In the genomic region with DNA sequence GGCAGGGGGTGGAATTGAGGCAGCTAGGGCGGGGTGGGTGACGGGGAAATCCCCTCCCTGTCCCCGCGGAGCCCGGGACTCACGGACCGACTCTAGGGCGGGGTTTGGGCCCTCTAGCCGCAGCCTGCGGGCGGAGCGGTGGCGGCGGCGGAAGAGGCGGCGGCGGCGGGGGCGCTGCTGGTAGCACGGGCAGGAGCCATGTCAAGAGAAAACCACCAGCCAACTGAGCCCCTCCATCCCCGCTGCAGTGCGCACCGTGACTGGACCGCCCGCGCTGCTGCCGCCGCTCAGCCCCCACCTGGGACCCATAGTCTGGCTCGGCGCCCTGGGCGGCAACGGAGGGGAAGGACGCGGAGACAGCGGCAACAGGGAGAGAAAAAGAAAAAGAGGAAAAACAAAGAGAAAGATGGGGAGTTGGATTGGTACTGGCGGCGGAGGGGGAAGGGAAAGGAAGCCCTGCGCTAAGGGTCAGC, we compare ENCODE assay signal across 1 cellular context.
TF ChIP-seq lines count a peak whose summit lies in the region.

No MANE protein-coding gene starts in this region.

TF ChIP-seq in HepG2, 621 proteins besides CTCF, POLR2A, EP300 and RAD21 (continued from another document and continues in another):
- TF ChIP-seq, protein P1, sequence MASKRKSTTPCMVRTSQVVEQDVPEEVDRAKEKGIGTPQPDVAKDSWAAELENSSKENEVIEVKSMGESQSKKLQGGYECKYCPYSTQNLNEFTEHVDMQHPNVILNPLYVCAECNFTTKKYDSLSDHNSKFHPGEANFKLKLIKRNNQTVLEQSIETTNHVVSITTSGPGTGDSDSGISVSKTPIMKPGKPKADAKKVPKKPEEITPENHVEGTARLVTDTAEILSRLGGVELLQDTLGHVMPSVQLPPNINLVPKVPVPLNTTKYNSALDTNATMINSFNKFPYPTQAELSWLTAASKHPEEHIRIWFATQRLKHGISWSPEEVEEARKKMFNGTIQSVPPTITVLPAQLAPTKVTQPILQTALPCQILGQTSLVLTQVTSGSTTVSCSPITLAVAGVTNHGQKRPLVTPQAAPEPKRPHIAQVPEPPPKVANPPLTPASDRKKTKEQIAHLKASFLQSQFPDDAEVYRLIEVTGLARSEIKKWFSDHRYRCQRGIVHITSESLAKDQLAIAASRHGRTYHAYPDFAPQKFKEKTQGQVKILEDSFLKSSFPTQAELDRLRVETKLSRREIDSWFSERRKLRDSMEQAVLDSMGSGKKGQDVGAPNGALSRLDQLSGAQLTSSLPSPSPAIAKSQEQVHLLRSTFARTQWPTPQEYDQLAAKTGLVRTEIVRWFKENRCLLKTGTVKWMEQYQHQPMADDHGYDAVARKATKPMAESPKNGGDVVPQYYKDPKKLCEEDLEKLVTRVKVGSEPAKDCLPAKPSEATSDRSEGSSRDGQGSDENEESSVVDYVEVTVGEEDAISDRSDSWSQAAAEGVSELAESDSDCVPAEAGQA (IDR thresholded peaks at IDR 0.05; ENCODE audit: low read depth), result no peak
- TF ChIP-seq, protein P1 (CRISPR knock-in tag; IDR thresholded peaks at IDR 0.05; ENCODE audit: borderline replicate concordance), result no peak
- TF ChIP-seq ZNF180 (CRISPR knock-in tag; IDR thresholded peaks at IDR 0.05; ENCODE audit: borderline replicate concordance, low read depth), result no peak
- no peak for TF ChIP-seq KLF11 (CRISPR knock-in tag; IDR thresholded peaks at IDR 0.05)
- no peak; the same call in 1 of the 2 replicates for TF ChIP-seq ZSCAN29 (CRISPR knock-in tag; conservative IDR thresholded peaks at IDR 0.05)
- no peak for TF ChIP-seq SIN3B (IDR thresholded peaks at IDR 0.05; ENCODE audit: low read length)
- no peak for TF ChIP-seq IRX3 (CRISPR knock-in tag; IDR thresholded peaks at IDR 0.05; ENCODE audit: borderline replicate concordance, low read depth)
- TF ChIP-seq KDM1A (CRISPR knock-in tag; IDR thresholded peaks at IDR 0.05), result no peak
- TF ChIP-seq, protein P2, sequence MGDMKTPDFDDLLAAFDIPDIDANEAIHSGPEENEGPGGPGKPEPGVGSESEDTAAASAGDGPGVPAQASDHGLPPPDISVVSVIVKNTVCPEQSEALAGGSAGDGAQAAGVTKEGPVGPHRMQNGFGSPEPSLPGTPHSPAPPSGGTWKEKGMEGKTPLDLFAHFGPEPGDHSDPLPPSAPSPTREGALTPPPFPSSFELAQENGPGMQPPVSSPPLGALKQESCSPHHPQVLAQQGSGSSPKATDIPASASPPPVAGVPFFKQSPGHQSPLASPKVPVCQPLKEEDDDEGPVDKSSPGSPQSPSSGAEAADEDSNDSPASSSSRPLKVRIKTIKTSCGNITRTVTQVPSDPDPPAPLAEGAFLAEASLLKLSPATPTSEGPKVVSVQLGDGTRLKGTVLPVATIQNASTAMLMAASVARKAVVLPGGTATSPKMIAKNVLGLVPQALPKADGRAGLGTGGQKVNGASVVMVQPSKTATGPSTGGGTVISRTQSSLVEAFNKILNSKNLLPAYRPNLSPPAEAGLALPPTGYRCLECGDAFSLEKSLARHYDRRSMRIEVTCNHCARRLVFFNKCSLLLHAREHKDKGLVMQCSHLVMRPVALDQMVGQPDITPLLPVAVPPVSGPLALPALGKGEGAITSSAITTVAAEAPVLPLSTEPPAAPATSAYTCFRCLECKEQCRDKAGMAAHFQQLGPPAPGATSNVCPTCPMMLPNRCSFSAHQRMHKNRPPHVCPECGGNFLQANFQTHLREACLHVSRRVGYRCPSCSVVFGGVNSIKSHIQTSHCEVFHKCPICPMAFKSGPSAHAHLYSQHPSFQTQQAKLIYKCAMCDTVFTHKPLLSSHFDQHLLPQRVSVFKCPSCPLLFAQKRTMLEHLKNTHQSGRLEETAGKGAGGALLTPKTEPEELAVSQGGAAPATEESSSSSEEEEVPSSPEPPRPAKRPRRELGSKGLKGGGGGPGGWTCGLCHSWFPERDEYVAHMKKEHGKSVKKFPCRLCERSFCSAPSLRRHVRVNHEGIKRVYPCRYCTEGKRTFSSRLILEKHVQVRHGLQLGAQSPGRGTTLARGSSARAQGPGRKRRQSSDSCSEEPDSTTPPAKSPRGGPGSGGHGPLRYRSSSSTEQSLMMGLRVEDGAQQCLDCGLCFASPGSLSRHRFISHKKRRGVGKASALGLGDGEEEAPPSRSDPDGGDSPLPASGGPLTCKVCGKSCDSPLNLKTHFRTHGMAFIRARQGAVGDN (CRISPR knock-in tag; IDR thresholded peaks at IDR 0.05), result peak; percentile 55
- TF ChIP-seq SP2 (CRISPR knock-in tag; IDR thresholded peaks at IDR 0.05), result no peak
- 0 out of 2 replicates have a peak, but pooled peaks have one; percentile 28 for TF ChIP-seq ZNF234 (CRISPR knock-in tag; conservative IDR thresholded peaks at IDR 0.05)
- TF ChIP-seq ZNF335 (CRISPR knock-in tag; IDR thresholded peaks at IDR 0.05), result no peak; the same call in 1 of the 2 replicates
- 0 out of 2 replicates have a peak, but pooled peaks have one; percentile 41 for TF ChIP-seq PAX8 (CRISPR knock-in tag; IDR thresholded peaks at IDR 0.05; ENCODE audit: borderline replicate concordance)
- TF ChIP-seq, protein P3, sequence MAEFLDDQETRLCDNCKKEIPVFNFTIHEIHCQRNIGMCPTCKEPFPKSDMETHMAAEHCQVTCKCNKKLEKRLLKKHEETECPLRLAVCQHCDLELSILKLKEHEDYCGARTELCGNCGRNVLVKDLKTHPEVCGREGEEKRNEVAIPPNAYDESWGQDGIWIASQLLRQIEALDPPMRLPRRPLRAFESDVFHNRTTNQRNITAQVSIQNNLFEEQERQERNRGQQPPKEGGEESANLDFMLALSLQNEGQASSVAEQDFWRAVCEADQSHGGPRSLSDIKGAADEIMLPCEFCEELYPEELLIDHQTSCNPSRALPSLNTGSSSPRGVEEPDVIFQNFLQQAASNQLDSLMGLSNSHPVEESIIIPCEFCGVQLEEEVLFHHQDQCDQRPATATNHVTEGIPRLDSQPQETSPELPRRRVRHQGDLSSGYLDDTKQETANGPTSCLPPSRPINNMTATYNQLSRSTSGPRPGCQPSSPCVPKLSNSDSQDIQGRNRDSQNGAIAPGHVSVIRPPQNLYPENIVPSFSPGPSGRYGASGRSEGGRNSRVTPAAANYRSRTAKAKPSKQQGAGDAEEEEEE (CRISPR knock-in tag; IDR thresholded peaks at IDR 0.05; ENCODE audit: borderline replicate concordance), result no peak
- no peak for TF ChIP-seq ZMYM2 (CRISPR knock-in tag; IDR thresholded peaks at IDR 0.05)
- no peak for TF ChIP-seq SMAD1 (CRISPR knock-in tag; IDR thresholded peaks at IDR 0.05; ENCODE audit: borderline replicate concordance, low read depth)
- TF ChIP-seq, protein P4, sequence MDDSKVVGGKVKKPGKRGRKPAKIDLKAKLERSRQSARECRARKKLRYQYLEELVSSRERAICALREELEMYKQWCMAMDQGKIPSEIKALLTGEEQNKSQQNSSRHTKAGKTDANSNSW (CRISPR knock-in tag; IDR thresholded peaks at IDR 0.05; ENCODE audit: borderline replicate concordance), result no peak
- no peak for TF ChIP-seq ZFP37 (CRISPR knock-in tag; IDR thresholded peaks at IDR 0.05; ENCODE audit: borderline replicate concordance)
- TF ChIP-seq IRF2 (CRISPR knock-in tag; IDR thresholded peaks at IDR 0.05), result no peak
- TF ChIP-seq CCAR2 (optimal IDR thresholded peaks at IDR 0.05; ENCODE audit: low read depth, low read length), result no peak
- TF ChIP-seq FOXJ3 (CRISPR knock-in tag; IDR thresholded peaks at IDR 0.05; ENCODE audit: borderline replicate concordance), result no peak
- TF ChIP-seq, protein P5, sequence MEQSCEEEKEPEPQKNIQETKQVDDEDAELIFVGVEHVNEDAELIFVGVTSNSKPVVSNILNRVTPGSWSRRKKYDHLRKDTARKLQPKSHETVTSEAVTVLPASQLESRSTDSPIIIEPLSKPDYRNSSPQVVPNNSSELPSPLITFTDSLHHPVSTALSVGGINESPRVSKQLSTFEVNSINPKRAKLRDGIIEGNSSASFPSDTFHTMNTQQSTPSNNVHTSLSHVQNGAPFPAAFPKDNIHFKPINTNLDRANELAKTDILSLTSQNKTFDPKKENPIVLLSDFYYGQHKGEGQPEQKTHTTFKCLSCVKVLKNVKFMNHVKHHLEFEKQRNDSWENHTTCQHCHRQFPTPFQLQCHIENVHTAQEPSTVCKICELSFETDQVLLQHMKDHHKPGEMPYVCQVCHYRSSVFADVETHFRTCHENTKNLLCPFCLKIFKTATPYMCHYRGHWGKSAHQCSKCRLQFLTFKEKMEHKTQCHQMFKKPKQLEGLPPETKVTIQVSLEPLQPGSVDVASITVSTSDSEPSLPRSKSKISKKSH (CRISPR knock-in tag; IDR thresholded peaks at IDR 0.05; ENCODE audit: borderline replicate concordance), result peak; percentile 49; the same call in 1 of the 2 replicates
- TF ChIP-seq FLYWCH1 (CRISPR knock-in tag; IDR thresholded peaks at IDR 0.05), result no peak
- TF ChIP-seq SP5 (CRISPR knock-in tag; IDR thresholded peaks at IDR 0.05; ENCODE audit: borderline replicate concordance, low read depth), result no peak
- TF ChIP-seq, protein P6, sequence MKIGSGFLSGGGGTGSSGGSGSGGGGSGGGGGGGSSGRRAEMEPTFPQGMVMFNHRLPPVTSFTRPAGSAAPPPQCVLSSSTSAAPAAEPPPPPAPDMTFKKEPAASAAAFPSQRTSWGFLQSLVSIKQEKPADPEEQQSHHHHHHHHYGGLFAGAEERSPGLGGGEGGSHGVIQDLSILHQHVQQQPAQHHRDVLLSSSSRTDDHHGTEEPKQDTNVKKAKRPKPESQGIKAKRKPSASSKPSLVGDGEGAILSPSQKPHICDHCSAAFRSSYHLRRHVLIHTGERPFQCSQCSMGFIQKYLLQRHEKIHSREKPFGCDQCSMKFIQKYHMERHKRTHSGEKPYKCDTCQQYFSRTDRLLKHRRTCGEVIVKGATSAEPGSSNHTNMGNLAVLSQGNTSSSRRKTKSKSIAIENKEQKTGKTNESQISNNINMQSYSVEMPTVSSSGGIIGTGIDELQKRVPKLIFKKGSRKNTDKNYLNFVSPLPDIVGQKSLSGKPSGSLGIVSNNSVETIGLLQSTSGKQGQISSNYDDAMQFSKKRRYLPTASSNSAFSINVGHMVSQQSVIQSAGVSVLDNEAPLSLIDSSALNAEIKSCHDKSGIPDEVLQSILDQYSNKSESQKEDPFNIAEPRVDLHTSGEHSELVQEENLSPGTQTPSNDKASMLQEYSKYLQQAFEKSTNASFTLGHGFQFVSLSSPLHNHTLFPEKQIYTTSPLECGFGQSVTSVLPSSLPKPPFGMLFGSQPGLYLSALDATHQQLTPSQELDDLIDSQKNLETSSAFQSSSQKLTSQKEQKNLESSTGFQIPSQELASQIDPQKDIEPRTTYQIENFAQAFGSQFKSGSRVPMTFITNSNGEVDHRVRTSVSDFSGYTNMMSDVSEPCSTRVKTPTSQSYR (CRISPR knock-in tag; IDR thresholded peaks at IDR 0.05; ENCODE audit: borderline replicate concordance), result no peak
- no peak for TF ChIP-seq EZH2 (conservative IDR thresholded peaks at IDR 0.05; ENCODE audit: low read depth, low read length)
- TF ChIP-seq MAZ (IDR thresholded peaks at IDR 0.05; ENCODE audit: borderline replicate concordance, low read depth, low read length), result no peak
- TF ChIP-seq MAZ (CRISPR knock-in tag; IDR thresholded peaks at IDR 0.05; ENCODE audit: low read depth), result no peak; the same call in 1 of the 2 replicates
- TF ChIP-seq ZNF160 (CRISPR knock-in tag; IDR thresholded peaks at IDR 0.05), result no peak
- TF ChIP-seq, protein P7, sequence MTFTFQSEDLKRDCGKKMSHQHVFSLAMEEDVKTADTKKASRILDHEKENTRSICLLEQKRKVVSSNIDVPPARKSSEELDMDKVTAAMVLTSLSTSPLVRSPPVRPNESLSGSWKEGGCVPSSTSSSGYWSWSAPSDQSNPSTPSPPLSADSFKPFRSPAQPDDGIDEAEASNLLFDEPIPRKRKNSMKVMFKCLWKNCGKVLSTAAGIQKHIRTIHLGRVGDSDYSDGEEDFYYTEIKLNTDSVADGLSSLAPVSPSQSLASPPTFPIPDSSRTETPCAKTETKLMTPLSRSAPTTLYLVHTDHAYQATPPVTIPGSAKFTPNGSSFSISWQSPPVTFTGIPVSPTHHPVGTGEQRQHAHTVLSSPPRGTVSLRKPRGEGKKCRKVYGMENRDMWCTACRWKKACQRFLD (CRISPR knock-in tag; IDR thresholded peaks at IDR 0.05; ENCODE audit: borderline replicate concordance), result no peak
- TF ChIP-seq, protein P8, sequence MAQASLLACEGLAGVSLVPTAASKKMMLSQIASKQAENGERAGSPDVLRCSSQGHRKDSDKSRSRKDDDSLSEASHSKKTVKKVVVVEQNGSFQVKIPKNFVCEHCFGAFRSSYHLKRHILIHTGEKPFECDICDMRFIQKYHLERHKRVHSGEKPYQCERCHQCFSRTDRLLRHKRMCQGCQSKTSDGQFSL (CRISPR knock-in tag; IDR thresholded peaks at IDR 0.05), result no peak
- TF ChIP-seq NR2F1 (CRISPR knock-in tag; IDR thresholded peaks at IDR 0.05), result no peak
- no peak for TF ChIP-seq ADNP (CRISPR knock-in tag; IDR thresholded peaks at IDR 0.05)
- TF ChIP-seq FOXO1 (CRISPR knock-in tag; IDR thresholded peaks at IDR 0.05), result no peak
- no peak for TF ChIP-seq ZNF780A (CRISPR knock-in tag; IDR thresholded peaks at IDR 0.05)
- TF ChIP-seq, protein P9, sequence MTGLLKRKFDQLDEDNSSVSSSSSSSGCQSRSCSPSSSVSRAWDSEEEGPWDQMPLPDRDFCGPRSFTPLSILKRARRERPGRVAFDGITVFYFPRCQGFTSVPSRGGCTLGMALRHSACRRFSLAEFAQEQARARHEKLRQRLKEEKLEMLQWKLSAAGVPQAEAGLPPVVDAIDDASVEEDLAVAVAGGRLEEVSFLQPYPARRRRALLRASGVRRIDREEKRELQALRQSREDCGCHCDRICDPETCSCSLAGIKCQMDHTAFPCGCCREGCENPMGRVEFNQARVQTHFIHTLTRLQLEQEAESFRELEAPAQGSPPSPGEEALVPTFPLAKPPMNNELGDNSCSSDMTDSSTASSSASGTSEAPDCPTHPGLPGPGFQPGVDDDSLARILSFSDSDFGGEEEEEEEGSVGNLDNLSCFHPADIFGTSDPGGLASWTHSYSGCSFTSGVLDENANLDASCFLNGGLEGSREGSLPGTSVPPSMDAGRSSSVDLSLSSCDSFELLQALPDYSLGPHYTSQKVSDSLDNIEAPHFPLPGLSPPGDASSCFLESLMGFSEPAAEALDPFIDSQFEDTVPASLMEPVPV (CRISPR knock-in tag; IDR thresholded peaks at IDR 0.05), result no peak; the same call in 1 of the 2 replicates
- TF ChIP-seq HMG20B (CRISPR knock-in tag; conservative IDR thresholded peaks at IDR 0.05), result peak; percentile 46; the same call in 1 of the 2 replicates
- no peak for TF ChIP-seq BORCS8-MEF2B (CRISPR knock-in tag; IDR thresholded peaks at IDR 0.05)
- TF ChIP-seq ZNF263 (CRISPR knock-in tag; IDR thresholded peaks at IDR 0.05), result no peak
- no peak for TF ChIP-seq ZNF138 (CRISPR knock-in tag; IDR thresholded peaks at IDR 0.05; ENCODE audit: low read depth)
- TF ChIP-seq ZNF703 (CRISPR knock-in tag; IDR thresholded peaks at IDR 0.05; ENCODE audit: borderline replicate concordance), result peak; percentile 55; the same call in 1 of the 2 replicates
- no peak for TF ChIP-seq SATB2 (CRISPR knock-in tag; IDR thresholded peaks at IDR 0.05)
